ENCODE assay signal across 8 cellular contexts in genomic region chr6:29753309-29753644, GRCh38. TPM values are rescaled to one million over a fixed set of nuclear protein-coding genes. Genes with fewer than 3 reads are reported as not detected.
DNase-seq lines count a peak whose midpoint lies in the region; ATAC-seq, FAIRE-seq and TF ChIP-seq lines count a peak whose summit lies in the region.

No MANE protein-coding gene starts in this region.

- H3K9ac ChIP-seq in K562 (ENCODE audit: insufficient read depth in 1 of 2, low read depth in 2 of 2, low read length in 2 of 2) = peak overlapping the region in 1 of 2 experiments; percentile 95; a peak in 2 of 4 replicates

- H3K27me3 ChIP-seq in heart left ventricle (no peaks in the 10 kb centered on the region), K562 (ENCODE audit: control insufficient read depth in 2 of 2, insufficient read depth in 2 of 2, low read length in 2 of 2) (peaks cover 0 to 4% of the 10 kb centered on the region in 2 experiments; a peak in 2 of 5 replicates), upper lobe of right lung (no peaks in the 10 kb centered on the region)

- peak overlapping the region in 11 of 12 donors; percentile 44 to 84 (median 75) for H3K4me3 ChIP-seq in heart left ventricle
- 0 out of 2 replicates have a peak overlapping the region, but pooled peaks have one; percentile 51 for H3K4me3 ChIP-seq in K562
- H3K4me3 ChIP-seq in mesodermal cell (ENCODE audit: extremely low read depth, insufficient read depth, low read length, poor library complexity, severe bottlenecking) = peak overlapping the region; percentile 62
- H3K4me3 ChIP-seq in upper lobe of right lung = peak overlapping the region; percentile 61

- intact Hi-C loops in heart left ventricle (cut with DNase I) = loop anchor here in 8 of 10 donors (1.0 to 10.0 kb wide), 10 partner anchors 15 to 219 kb away; partner anchors contain the start of genes HLA-F (in 1 of the 8) and MOG (in 1 of the 8)
- intact Hi-C loops in Right ventricle myocardium superior (cut with DNase I) = loop anchor here (10.0 kb wide), 1 partner anchor 48 kb away; no protein-coding TSS in a partner anchor
- intact Hi-C loops in K562 (cut with micrococcal nuclease) = loop anchor here (1.0 to 5.0 kb wide), 4 partner anchors 15 to 101 kb away; no protein-coding TSS in a partner anchor
- intact Hi-C loops in upper lobe of right lung (cut with DNase I) = no loop called here
- intact Hi-C loops in posterior cingulate gyrus (cut with DNase I) = loop anchor here (1.0 to 5.0 kb wide), 2 partner anchors 16 to 46 kb away; no protein-coding TSS in a partner anchor

- no peak for TF ChIP-seq EP300 in K562 (IDR thresholded peaks at IDR 0.05; ENCODE audit: low read length)

- in situ Hi-C loops in K562 (cut with MboI) = no loop called here

- ATAC-seq in heart left ventricle (no peak), Right ventricle myocardium superior (ENCODE audit: poor library complexity) (no peak), K562 (no peak), upper lobe of right lung (no peak), HG02840 (IDR thresholded peaks at IDR 0.05; ENCODE audit: low FRiP score, unreplicated experiment) (no peak)

- 16 to 22% (median 17%) methylated on average over 4 of the region's 4 CpGs for WGBS in heart left ventricle, 4 donors
- 7% methylated on average over 3 of the region's 4 CpGs for WGBS in K562 (ENCODE audit: insufficient coverage, low coverage, missing lambda C conversion rate)
- WGBS in mesodermal cell (ENCODE audit: insufficient coverage in 2 of 2), 2 experiments = 0% methylated on average over 1 of the region's 4 CpGs; no CpG with 5 or more reads in 1 of the 2 experiments

- BruUV-seq in K562 (replicated peaks; lab: Mats Ljungman, UMichigan) = no TSS peak

- peak overlapping the region; percentile 74 to 97 (median 95) for H3K27ac ChIP-seq in heart left ventricle
- H3K27ac ChIP-seq in K562 (ENCODE audit: extremely low read depth, low read depth, low read length) = no peak overlapping the region
- H3K27ac ChIP-seq in mesodermal cell (ENCODE audit: low read depth, low read length, severe bottlenecking) = no peak overlapping the region
- peak overlapping the region; percentile 93 for H3K27ac ChIP-seq in upper lobe of right lung

- TF ChIP-seq POLR2A in heart left ventricle (IDR thresholded peaks at IDR 0.05) (no peak), K562 (conservative IDR thresholded peaks at IDR 0.05) (no peak)

- CTCF ChIA-PET in K562 (lab: Yijun Ruan, JAX; ENCODE audit: low intra/inter-chr PET ratio) = interaction anchor here (0.6 to 1.7 kb wide), 10 partner anchors 13 to 317 kb away, joined by 3 to 7 read pairs (median 4); no protein-coding TSS in a partner anchor

- no peaks in the 10 kb centered on the region for H3K9me1 ChIP-seq in K562 (ENCODE audit: control insufficient read depth, insufficient read depth, low read length)

- no peaks in the 10 kb centered on the region for H3K9me3 ChIP-seq in heart left ventricle
- no peaks in the 10 kb centered on the region for H3K9me3 ChIP-seq in K562 (replicated peaks; ENCODE audit: control insufficient read depth, insufficient read depth, low read depth, low read length)
- no peaks in the 10 kb centered on the region for H3K9me3 ChIP-seq in mesodermal cell (ENCODE audit: control insufficient read depth, low read length)
- H3K9me3 ChIP-seq in upper lobe of right lung = no peaks in the 10 kb centered on the region

- H3K36me3 ChIP-seq in heart left ventricle (no peaks in the 10 kb centered on the region), K562 (ENCODE audit: control insufficient read depth, insufficient read depth, low read length) (no peaks in the 10 kb centered on the region), mesodermal cell (ENCODE audit: control insufficient read depth, insufficient read depth, low read length) (no peaks in the 10 kb centered on the region), upper lobe of right lung (no peaks in the 10 kb centered on the region)

- 0 out of 2 replicates have a peak overlapping the region, but pooled peaks have one; percentile 64 for H3K4me2 ChIP-seq in K562 (ENCODE audit: insufficient read depth, low read length)

- H4K20me1 ChIP-seq in K562 (replicated peaks; ENCODE audit: control insufficient read depth, insufficient read depth, low read length) = no peaks in the 10 kb centered on the region

- POLR2A ChIA-PET in K562 (lab: Yijun Ruan, JAX) = interaction anchor here (0.6 kb wide), 1 partner anchor 87 kb away, joined by 3 read pairs; no protein-coding TSS in a partner anchor

- H3K4me1 ChIP-seq in heart left ventricle (peaks cover 0 to 28% (median 23%) of the 10 kb centered on the region in 12 donors), K562 (replicated peaks in 1 of 2; ENCODE audit: control insufficient read depth in 2 of 2, insufficient read depth in 2 of 2, low read length in 2 of 2) (peaks cover 15 to 26% of the 10 kb centered on the region in 2 experiments), mesodermal cell (ENCODE audit: control insufficient read depth, insufficient read depth, low read length, poor library complexity, severe bottlenecking) (no peaks in the 10 kb centered on the region), upper lobe of right lung (peaks cover 26% of the 10 kb centered on the region)

- DNase-seq in heart left ventricle = no peak
- DNase-seq in Right ventricle myocardium superior = no peak
- no peak for DNase-seq in K562 (ENCODE audit: extremely low read depth in 1 of 4, low spot score in 3 of 4)
- DNase-seq in upper lobe of right lung = no peak
- DNase-seq in NCI-H1436 treated with DMSO at 0.1 percent for 48 hours (lab: John Stamatoyannopoulos, UW) = no peak
- DNase-seq in posterior cingulate gyrus = no peak

- TF ChIP-seq CTCF in heart left ventricle (IDR thresholded peaks at IDR 0.05) = peak in 3 of 12 donors; percentile 4 to 27 (median 18)
- TF ChIP-seq CTCF in K562 (IDR thresholded peaks at IDR 0.05 in 2 of 3, conservative IDR thresholded peaks at IDR 0.05 in 1 of 3; ENCODE audit: insufficient read depth in 2 of 3, low read depth in 1 of 3, low read length in 3 of 3) = no peak
- peak; percentile 27 for TF ChIP-seq CTCF in upper lobe of right lung (IDR thresholded peaks at IDR 0.05)

- FAIRE-seq in K562 (lab: Jason Lieb, UNC) = no peak

- H3K79me2 ChIP-seq in K562 (ENCODE audit: control insufficient read depth, insufficient read depth, low read length) = no peaks in the 10 kb centered on the region

- peak overlapping the region; percentile 82 for H2AFZ ChIP-seq in K562 (ENCODE audit: low read depth, low read length)

- TF ChIP-seq RAD21 in K562 (CRISPR knock-in tag; conservative IDR thresholded peaks at IDR 0.05 in 1 of 2, IDR thresholded peaks at IDR 0.05 in 1 of 2) = no peak

TF ChIP-seq in K562, 482 proteins besides CTCF, POLR2A, EP300 and RAD21 (continues in another document):
- TF ChIP-seq E2F8 (IDR thresholded peaks at IDR 0.05; ENCODE audit: low read depth, partially characterized antibody) = peak; percentile 33
- no peak for TF ChIP-seq MYC (IDR thresholded peaks at IDR 0.05; ENCODE audit: low read depth, low read length)
- TF ChIP-seq MYC (CRISPR knock-in tag; IDR thresholded peaks at IDR 0.05; ENCODE audit: borderline replicate concordance, low read depth) = no peak

RNA-seq across cellular contexts. Expression of gene HLA-F, which starts 30.0 kb away (rescaled TPM):
- 100 to 1,000 TPM in 1 of 9 donors, 10 to 100 TPM in 8; 23.1 to 228 (median 34.7) TPM for total RNA-seq in heart left ventricle
- polyA plus RNA-seq in heart left ventricle = 10 to 100 TPM; 44.2 to 44.6 TPM
- 27.2 TPM for total RNA-seq in Right ventricle myocardium superior
- total RNA-seq in K562 (2011; cell fraction: chromatin; rRNA removed; ENCODE audit: low replicate concordance) = not detected in 2 replicates
- total RNA-seq in K562 (2011; cell fraction: nucleolus; rRNA removed) = not detected in 2 replicates
- total RNA-seq in K562 (2011; cell fraction: nucleoplasm; rRNA removed) = not detected in 2 replicates
- not detected in 2 replicates for total RNA-seq in K562 (2014; rRNA removed)
- not detected in 2 replicates for total RNA-seq in K562 (2014; rRNA removed; fragmentation: Illumina TruSeq; extraction: Trizol)
- not detected in 2 replicates for total RNA-seq in K562 (2015; rRNA removed; fragmentation: Illumina TruSeq; extraction: Trizol)
- total RNA-seq in K562 (2021) = 0.40 and 0.89 TPM in 2 replicates
- polyA plus RNA-seq in K562 (2011; rRNA removed) = not detected in 2 replicates
- not detected in 2 replicates for polyA plus RNA-seq in K562 (2011; cell fraction: cytosol; rRNA removed)
- polyA plus RNA-seq in K562 (2011; cell fraction: nucleus; rRNA removed) = not detected in 2 replicates
- 0.43 and 1.1 TPM in 2 replicates for polyA plus RNA-seq in K562 (2012)
- polyA plus RNA-seq in K562 (2014; fragmentation: Illumina TruSeq; extraction: Trizol) = not detected in 2 replicates
- polyA plus RNA-seq in K562 (2014; fragmentation: Nextera tagmentation; extraction: Ambion mirVana) = under 1 TPM; 0.46 to 0.76 TPM
- polyA plus RNA-seq in K562 (2014; rRNA removed) = 0.15 TPM in 1 of 2 replicates, not detected in the other
- polyA minus RNA-seq in K562 (2011; rRNA and poly(A)+ RNA removed) = not detected in 2 replicates
- not detected in 2 replicates for polyA minus RNA-seq in K562 (2011; cell fraction: cytosol; rRNA and poly(A)+ RNA removed)
- polyA minus RNA-seq in K562 (2011; cell fraction: nucleus; rRNA and poly(A)+ RNA removed) = not detected in 2 replicates
- polyA plus RNA-seq in mesodermal cell (2013, experiment 1 of 2) = 1.6 TPM
- polyA plus RNA-seq in mesodermal cell (2013, experiment 2 of 2) = 0.51 TPM
- 157 TPM for total RNA-seq in upper lobe of right lung

Comparison
In these comparisons a context has a peak if more than half of its experiments do, and no peak if none do; other contexts are left out.
1. H3K27ac ChIP-seq: peak in heart left ventricle (12 of 12) and upper lobe of right lung (single experiment); none in K562 (single experiment) and mesodermal cell (single experiment).
2. RNA of gene HLA-F, which starts 30.0 kb away (total RNA-seq): 157 TPM in upper lobe of right lung (single experiment), 23.1 to 228 TPM in heart left ventricle and 27.2 TPM in Right ventricle myocardium superior (single experiment); 0.40 to 0.89 TPM in K562; every median in the first group is over 10 times any median in the second.
3. Peak in every context shown above with its lines, with median percentiles within 50 percentile points of each other: H3K4me3 ChIP-seq.